1 cellular context compared by ENCODE assay signal in genomic region chr10:28663576-28664368, GRCh38.
TF ChIP-seq lines count a peak whose summit lies in the region.

No MANE protein-coding gene starts in this region.

TF ChIP-seq in HepG2, 621 proteins besides CTCF, POLR2A, EP300 and RAD21 (continued from another document):
- no peak for TF ChIP-seq ZNF280D (CRISPR knock-in tag; IDR thresholded peaks at IDR 0.05)
- peak; percentile 30 for TF ChIP-seq XRCC5 (optimal IDR thresholded peaks at IDR 0.05; ENCODE audit: low read length)
- TF ChIP-seq ZNF17 (CRISPR knock-in tag; IDR thresholded peaks at IDR 0.05) = no peak
- no peak for TF ChIP-seq RORA (CRISPR knock-in tag; IDR thresholded peaks at IDR 0.05)
- no peak for TF ChIP-seq ZKSCAN5 (CRISPR knock-in tag; IDR thresholded peaks at IDR 0.05)
- no peak for TF ChIP-seq UBTF (CRISPR knock-in tag; IDR thresholded peaks at IDR 0.05)
- TF ChIP-seq GZF1 (CRISPR knock-in tag; IDR thresholded peaks at IDR 0.05) = no peak
- no peak for TF ChIP-seq ZNF574 (CRISPR knock-in tag; IDR thresholded peaks at IDR 0.05)
- TF ChIP-seq, protein P1, sequence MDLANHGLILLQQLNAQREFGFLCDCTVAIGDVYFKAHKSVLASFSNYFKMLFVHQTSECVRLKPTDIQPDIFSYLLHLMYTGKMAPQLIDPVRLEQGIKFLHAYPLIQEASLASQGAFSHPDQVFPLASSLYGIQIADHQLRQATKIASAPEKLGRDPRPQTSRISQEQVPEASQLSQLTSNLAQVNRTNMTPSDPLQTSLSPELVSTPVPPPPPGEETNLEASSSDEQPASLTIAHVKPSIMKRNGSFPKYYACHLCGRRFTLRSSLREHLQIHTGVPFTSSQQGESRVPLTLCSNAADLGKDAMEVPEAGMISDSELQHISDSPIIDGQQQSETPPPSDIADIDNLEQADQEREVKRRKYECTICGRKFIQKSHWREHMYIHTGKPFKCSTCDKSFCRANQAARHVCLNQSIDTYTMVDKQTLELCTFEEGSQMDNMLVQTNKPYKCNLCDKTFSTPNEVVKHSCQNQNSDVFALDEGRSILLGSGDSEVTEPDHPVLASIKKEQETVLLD (CRISPR knock-in tag; IDR thresholded peaks at IDR 0.05; ENCODE audit: low read depth) = no peak
- TF ChIP-seq, protein P2, sequence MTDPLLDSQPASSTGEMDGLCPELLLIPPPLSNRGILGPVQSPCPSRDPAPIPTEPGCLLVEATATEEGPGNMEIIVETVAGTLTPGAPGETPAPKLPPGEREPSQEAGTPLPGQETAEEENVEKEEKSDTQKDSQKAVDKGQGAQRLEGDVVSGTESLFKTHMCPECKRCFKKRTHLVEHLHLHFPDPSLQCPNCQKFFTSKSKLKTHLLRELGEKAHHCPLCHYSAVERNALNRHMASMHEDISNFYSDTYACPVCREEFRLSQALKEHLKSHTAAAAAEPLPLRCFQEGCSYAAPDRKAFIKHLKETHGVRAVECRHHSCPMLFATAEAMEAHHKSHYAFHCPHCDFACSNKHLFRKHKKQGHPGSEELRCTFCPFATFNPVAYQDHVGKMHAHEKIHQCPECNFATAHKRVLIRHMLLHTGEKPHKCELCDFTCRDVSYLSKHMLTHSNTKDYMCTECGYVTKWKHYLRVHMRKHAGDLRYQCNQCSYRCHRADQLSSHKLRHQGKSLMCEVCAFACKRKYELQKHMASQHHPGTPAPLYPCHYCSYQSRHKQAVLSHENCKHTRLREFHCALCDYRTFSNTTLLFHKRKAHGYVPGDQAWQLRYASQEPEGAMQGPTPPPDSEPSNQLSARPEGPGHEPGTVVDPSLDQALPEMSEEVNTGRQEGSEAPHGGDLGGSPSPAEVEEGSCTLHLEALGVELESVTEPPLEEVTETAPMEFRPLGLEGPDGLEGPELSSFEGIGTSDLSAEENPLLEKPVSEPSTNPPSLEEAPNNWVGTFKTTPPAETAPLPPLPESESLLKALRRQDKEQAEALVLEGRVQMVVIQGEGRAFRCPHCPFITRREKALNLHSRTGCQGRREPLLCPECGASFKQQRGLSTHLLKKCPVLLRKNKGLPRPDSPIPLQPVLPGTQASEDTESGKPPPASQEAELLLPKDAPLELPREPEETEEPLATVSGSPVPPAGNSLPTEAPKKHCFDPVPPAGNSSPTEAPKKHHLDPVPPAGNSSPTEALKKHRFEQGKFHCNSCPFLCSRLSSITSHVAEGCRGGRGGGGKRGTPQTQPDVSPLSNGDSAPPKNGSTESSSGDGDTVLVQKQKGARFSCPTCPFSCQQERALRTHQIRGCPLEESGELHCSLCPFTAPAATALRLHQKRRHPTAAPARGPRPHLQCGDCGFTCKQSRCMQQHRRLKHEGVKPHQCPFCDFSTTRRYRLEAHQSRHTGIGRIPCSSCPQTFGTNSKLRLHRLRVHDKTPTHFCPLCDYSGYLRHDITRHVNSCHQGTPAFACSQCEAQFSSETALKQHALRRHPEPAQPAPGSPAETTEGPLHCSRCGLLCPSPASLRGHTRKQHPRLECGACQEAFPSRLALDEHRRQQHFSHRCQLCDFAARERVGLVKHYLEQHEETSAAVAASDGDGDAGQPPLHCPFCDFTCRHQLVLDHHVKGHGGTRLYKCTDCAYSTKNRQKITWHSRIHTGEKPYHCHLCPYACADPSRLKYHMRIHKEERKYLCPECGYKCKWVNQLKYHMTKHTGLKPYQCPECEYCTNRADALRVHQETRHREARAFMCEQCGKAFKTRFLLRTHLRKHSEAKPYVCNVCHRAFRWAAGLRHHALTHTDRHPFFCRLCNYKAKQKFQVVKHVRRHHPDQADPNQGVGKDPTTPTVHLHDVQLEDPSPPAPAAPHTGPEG (CRISPR knock-in tag; IDR thresholded peaks at IDR 0.05) = no peak
- TF ChIP-seq, protein P3, sequence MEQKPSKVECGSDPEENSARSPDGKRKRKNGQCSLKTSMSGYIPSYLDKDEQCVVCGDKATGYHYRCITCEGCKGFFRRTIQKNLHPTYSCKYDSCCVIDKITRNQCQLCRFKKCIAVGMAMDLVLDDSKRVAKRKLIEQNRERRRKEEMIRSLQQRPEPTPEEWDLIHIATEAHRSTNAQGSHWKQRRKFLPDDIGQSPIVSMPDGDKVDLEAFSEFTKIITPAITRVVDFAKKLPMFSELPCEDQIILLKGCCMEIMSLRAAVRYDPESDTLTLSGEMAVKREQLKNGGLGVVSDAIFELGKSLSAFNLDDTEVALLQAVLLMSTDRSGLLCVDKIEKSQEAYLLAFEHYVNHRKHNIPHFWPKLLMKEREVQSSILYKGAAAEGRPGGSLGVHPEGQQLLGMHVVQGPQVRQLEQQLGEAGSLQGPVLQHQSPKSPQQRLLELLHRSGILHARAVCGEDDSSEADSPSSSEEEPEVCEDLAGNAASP (CRISPR knock-in tag; IDR thresholded peaks at IDR 0.05; ENCODE audit: borderline replicate concordance) = 0 out of 2 replicates have a peak, but pooled peaks have one; percentile 21
- TF ChIP-seq SMC3 (IDR thresholded peaks at IDR 0.05; ENCODE audit: low read length) = peak; percentile 97
- TF ChIP-seq MAF1 (CRISPR knock-in tag; IDR thresholded peaks at IDR 0.05; ENCODE audit: borderline replicate concordance) = no peak
- peak; percentile 30; the same call in 1 of the 2 replicates for TF ChIP-seq SOX5 (CRISPR knock-in tag; IDR thresholded peaks at IDR 0.05; ENCODE audit: borderline replicate concordance)
- TF ChIP-seq GATAD1 (CRISPR knock-in tag; IDR thresholded peaks at IDR 0.05) = peak; percentile 48; the same call in 1 of the 2 replicates
- TF ChIP-seq FOXA3 (CRISPR knock-in tag; IDR thresholded peaks at IDR 0.05) = peak; percentile 39; the same call in 1 of the 2 replicates
